In genomic region chr11:35104655-35105054, GRCh38 we compare ENCODE assay signal across 23 cellular contexts.
"Had no signal": no experiment of that assay in that cellular context is flagged by ENCODE, and none has a peak within 500 bp of the region (broad histone marks: within the 10 kb centered on the region; RNA-seq: fewer than 3 reads in every experiment).

No MANE protein-coding gene starts in this region.

- H3K4me3 ChIP-seq: PC-9, SK-N-MC had no signal

- H3K27ac ChIP-seq: KMS-11, PC-9, SK-N-MC had no signal

- H3K4me2 ChIP-seq: KMS-11, PC-9 had no signal

- DNase-seq: activated CD4-positive, alpha-beta T cell treated with anti-CD3 and anti-CD28 coated beads for 4 hours; activated CD4-positive, alpha-beta T cell treated with anti-CD3 and anti-CD28 coated beads, Interleukin-2, amount 50 U/mL, for 4 hours; activated CD8-positive, alpha-beta memory T cell treated with anti-CD3 and anti-CD28 coated beads, Interleukin-2, amount 10 ng/mL, durations not matched to agents 7 days and 5 days; activated effector memory CD4-positive, alpha-beta T cell treated with anti-CD3 and anti-CD28 coated beads, Interleukin-2, amount 50 U/mL, for 16 hours; activated naive CD4-positive, alpha-beta T cell treated with Interleukin-2 at 50 U/mL for 16 hours; activated naive CD8-positive, alpha-beta T cell treated with anti-CD3 and anti-CD28 coated beads, Interleukin-2, amount 50 U/mL, for 24 hours; activated T-cell treated with anti-CD3 and anti-CD28 coated beads, Interleukin-2, amount 50 U/mL, for 24 hours; amniotic stem cell; NCI-H1105; NCI-H1436; NCI-H1694 treated with DMSO at 0.1 percent for 48 hours; NCI-H2029 treated with DMSO at 0.1 percent for 48 hours; NCI-H524; PC-9; T-cell; T-helper 2 cell; T1000 had no signal

- H2AFZ ChIP-seq: PC-9 had no signal

- H3K9ac ChIP-seq: KMS-11 had no signal

- FAIRE-seq: astrocyte, TTC549 had no signal

- ATAC-seq: activated CD4-positive, CD25-positive, alpha-beta regulatory T cell treated with anti-CD3 and anti-CD28 coated beads, Interleukin-2, amount 50 U/mL, for 24 hours; activated CD8-positive, alpha-beta memory T cell treated with anti-CD3 and anti-CD28 coated beads, Interleukin-2, amount 10 ng/mL, durations not matched to agents 7 days and 5 days; activated naive CD4-positive, alpha-beta T cell treated with anti-CD3 and anti-CD28 coated beads, Interleukin-2, amount 50 U/mL, for 72 hours; activated naive CD8-positive, alpha-beta T cell treated with anti-CD3 and anti-CD28 coated beads, Interleukin-2, amount 50 U/mL, for 24 hours; T-cell had no signal
